In genomic region chr21:42424848-42425602, GRCh38 we compare ENCODE assay signal across 1 cellular context.
TF ChIP-seq lines count a peak whose summit lies in the region.

No MANE protein-coding gene starts in this region.

TF ChIP-seq in endothelial cell of umbilical vein, 7 proteins besides CTCF, POLR2A, EP300 and RAD21:
- TF ChIP-seq POLR2AphosphoS5 (IDR thresholded peaks at IDR 0.05; ENCODE audit: insufficient read depth, low read depth, low read length) (peak; percentile 40), GATA2 (IDR thresholded peaks at IDR 0.05; ENCODE audit: insufficient read depth, insufficient read length, low read depth, low read length) (peak; percentile 82), FOS (IDR thresholded peaks at IDR 0.05; ENCODE audit: borderline replicate concordance, insufficient read depth, low read length) (no peak), MYC (IDR thresholded peaks at IDR 0.05; ENCODE audit: low read depth, low read length) (no peak)
